ENCODE assay signal across 8 cellular contexts in genomic region chr1:182786223-182787001, GRCh38. TPM values are rescaled to one million over a fixed set of nuclear protein-coding genes. Genes with fewer than 3 reads are reported as not detected.
DNase-seq lines count a peak whose midpoint lies in the region; ATAC-seq and TF ChIP-seq lines count a peak whose summit lies in the region.

No MANE protein-coding gene starts in this region.

- H4K20me1 ChIP-seq in GM23338 (replicated peaks; ENCODE audit: insufficient read depth) = no peaks in the 10 kb centered on the region

- H3K36me3 Mint-ChIP-seq in GM23338 (ENCODE audit: low read depth) = no peaks in the 10 kb centered on the region
- H3K36me3 Mint-ChIP-seq in activated CD8-positive, alpha-beta T cell treated with anti-CD3 and anti-CD28 coated beads for 36 hours (ENCODE audit: low read depth) = no peaks in the 10 kb centered on the region

- peaks cover 13% of the 10 kb centered on the region for H3K4me1 ChIP-seq in GM23338 (ENCODE audit: insufficient read depth)

- no peak overlapping the region for H3K27ac Mint-ChIP-seq in GM23338
- H3K27ac Mint-ChIP-seq in activated CD8-positive, alpha-beta T cell treated with anti-CD3 and anti-CD28 coated beads for 36 hours = no peak overlapping the region

- no peak overlapping the region for H3K4me3 Mint-ChIP-seq in GM23338
- H3K4me3 Mint-ChIP-seq in activated CD8-positive, alpha-beta T cell treated with anti-CD3 and anti-CD28 coated beads for 36 hours = no peak overlapping the region

- H3K4me3 ChIP-seq in GM23338 = no peak overlapping the region

- TF ChIP-seq CTCF in GM23338 (conservative IDR thresholded peaks at IDR 0.05; ENCODE audit: low read depth in 2 of 2) = peak; percentile 76 to 86
- peak; percentile 56 for TF ChIP-seq CTCF in activated CD8-positive, alpha-beta T cell treated with anti-CD3 and anti-CD28 coated beads for 36 hours (IDR thresholded peaks at IDR 0.05)

- no peak overlapping the region for H3K27ac ChIP-seq in GM23338 (ENCODE audit: low read depth)

- peaks cover 46% of the 10 kb centered on the region for H3K27me3 ChIP-seq in GM23338 (ENCODE audit: insufficient read depth)

- no peak overlapping the region for H3K4me2 ChIP-seq in GM23338

- DNase-seq in AG08395 (ENCODE audit: low spot score) = peak; percentile 67
- peak; percentile 88 for DNase-seq in GM23338 (ENCODE audit: low spot score)
- peak; percentile 85 to 93 for DNase-seq in NCI-H526 (lab: John Stamatoyannopoulos, UW)
- peak; percentile 50 for DNase-seq in activated CD8-positive, alpha-beta T cell treated with anti-CD3 and anti-CD28 coated beads for 36 hours
- DNase-seq in fibroblast of gingiva (ENCODE audit: low read depth) = peak; percentile 62
- DNase-seq in non-pigmented ciliary epithelial cell (ENCODE audit: low read depth) = peak; percentile 35

- CTCF ChIA-PET in activated CD8-positive, alpha-beta T cell treated with anti-CD3 and anti-CD28 coated beads for 36 hours (lab: Charles Lee) = interaction anchor here (0.7 to 19.1 kb wide), 11 partner anchors 10 to 355 kb away, joined by 3 to 1003 read pairs (median 5); partner anchors contain the start of genes RGS16, RGSL1 and RNASEL

- POLR2A ChIA-PET in activated CD8-positive, alpha-beta T cell treated with anti-CD3 and anti-CD28 coated beads for 36 hours (lab: Charles Lee) = interaction anchor here (0.7 to 1.5 kb wide), 4 partner anchors 113 to 198 kb away, joined by 3 read pairs; no protein-coding TSS in a partner anchor

- H3K9me2 ChIP-seq in GM23338 (ENCODE audit: insufficient read depth) = no peaks in the 10 kb centered on the region

- peak; percentile 45 for ATAC-seq in GM23338
- ATAC-seq in activated CD8-positive, alpha-beta T cell treated with anti-CD3 and anti-CD28 coated beads for 36 hours = no peak
- ATAC-seq in HG03139 (IDR thresholded peaks at IDR 0.05; ENCODE audit: unreplicated experiment) = no peak
- no peak for ATAC-seq in HG03457 (IDR thresholded peaks at IDR 0.05; ENCODE audit: unreplicated experiment)

- H2AFZ ChIP-seq in GM23338 = no peak overlapping the region

- H3K79me2 ChIP-seq in GM23338 (replicated peaks; ENCODE audit: insufficient read depth) = no peaks in the 10 kb centered on the region

- peaks cover 27% of the 10 kb centered on the region for H3K4me1 Mint-ChIP-seq in GM23338
- peaks cover 24% of the 10 kb centered on the region for H3K4me1 Mint-ChIP-seq in activated CD8-positive, alpha-beta T cell treated with anti-CD3 and anti-CD28 coated beads for 36 hours (ENCODE audit: low read depth)

- peaks cover 34% of the 10 kb centered on the region for H3K27me3 Mint-ChIP-seq in GM23338 (ENCODE audit: insufficient read depth, low read depth, poor library complexity)
- H3K27me3 Mint-ChIP-seq in activated CD8-positive, alpha-beta T cell treated with anti-CD3 and anti-CD28 coated beads for 36 hours = peaks cover 10% of the 10 kb centered on the region

- no peaks in the 10 kb centered on the region; the same call in 1 of the 2 replicates for H3F3A ChIP-seq in GM23338 (replicated peaks; ENCODE audit: low read depth)

- no peaks in the 10 kb centered on the region for H3K36me3 ChIP-seq in GM23338 (ENCODE audit: insufficient read depth)

- intact Hi-C loops in activated CD8-positive, alpha-beta T cell treated with anti-CD3 and anti-CD28 coated beads for 36 hours (cut with micrococcal nuclease) = no loop called here

- H3K9me3 Mint-ChIP-seq in GM23338 = no peaks in the 10 kb centered on the region
- H3K9me3 Mint-ChIP-seq in activated CD8-positive, alpha-beta T cell treated with anti-CD3 and anti-CD28 coated beads for 36 hours = no peaks in the 10 kb centered on the region

TF ChIP-seq in GM23338, 12 proteins besides CTCF, POLR2A, EP300 and RAD21 (continues in another document):
- no peak for TF ChIP-seq POLR2AphosphoS5 (IDR thresholded peaks at IDR 0.05; ENCODE audit: low read depth)
- TF ChIP-seq ZNF331 (CRISPR knock-in tag; IDR thresholded peaks at IDR 0.05; ENCODE audit: low read depth) = no peak
- no peak for TF ChIP-seq REST (IDR thresholded peaks at IDR 0.05; ENCODE audit: unreplicated experiment)

RNA-seq across cellular contexts. Expression of gene NPL, which starts 3.2 kb away (rescaled TPM):
- total RNA-seq in GM23338 (2014; rRNA removed; shearing (Covaris generic)) = 1.2 and 2.8 TPM in 2 replicates
- polyA plus RNA-seq in GM23338 (2016; fragmentation: Nextera tagmentation; extraction: Ambion mirVana) = 2.4 TPM in 2 replicates
- 1 to 10 TPM; 4.5 to 4.9 TPM for total RNA-seq in activated CD8-positive, alpha-beta T cell treated with anti-CD3 and anti-CD28 coated beads for 36 hours

RNA-seq across cellular contexts. Expression of gene DHX9, which starts 52.7 kb away (rescaled TPM):
- 239 and 262 TPM in 2 replicates for total RNA-seq in GM23338 (2014; rRNA removed; shearing (Covaris generic))
- polyA plus RNA-seq in GM23338 (2016; fragmentation: Nextera tagmentation; extraction: Ambion mirVana) = 127 and 151 TPM in 2 replicates
- total RNA-seq in activated CD8-positive, alpha-beta T cell treated with anti-CD3 and anti-CD28 coated beads for 36 hours = 100 to 1,000 TPM; 213 to 228 TPM

Comparison
In these comparisons a context has a peak if more than half of its experiments do, and no peak if none do; other contexts are left out.
1. DNase-seq: peak in every context shown above with its lines; median percentile 89 in NCI-H526; 88 in GM23338; 67 in AG08395; 62 in fibroblast of gingiva; 50 in activated CD8-positive, alpha-beta T cell treated with anti-CD3 and anti-CD28 coated beads for 36 hours; 35 in non-pigmented ciliary epithelial cell.